In genomic region chr3:142027713-142028112, GRCh38 we compare ENCODE assay signal across 1 cellular context.
TF ChIP-seq lines count a peak whose summit lies in the region.

No MANE protein-coding gene starts in this region.

TF ChIP-seq in K562, 482 proteins besides CTCF, POLR2A, EP300 and RAD21 (continued from another document):
- TF ChIP-seq ZNF318 (IDR thresholded peaks at IDR 0.05; ENCODE audit: borderline replicate concordance in 1 of 2, low read depth in 1 of 2) (no peak), SMARCC2 (IDR thresholded peaks at IDR 0.05; ENCODE audit: low read depth) (no peak), MAX (CRISPR knock-in tag; IDR thresholded peaks at IDR 0.05) (no peak), THRAP3 (IDR thresholded peaks at IDR 0.05; ENCODE audit: borderline replicate concordance) (no peak)
